8 cellular contexts compared by ENCODE assay signal in genomic region chr12:25051583-25052190, GRCh38.
DNase-seq lines count a peak whose midpoint lies in the region; ATAC-seq, FAIRE-seq and TF ChIP-seq lines count a peak whose summit lies in the region.

No MANE protein-coding gene starts in this region.

- H3K27me3 ChIP-seq in K562 (ENCODE audit: control insufficient read depth in 2 of 2, insufficient read depth in 2 of 2, low read length in 2 of 2), result peaks cover 3 to 4% of the 10 kb centered on the region in 2 experiments; a peak in 2 of 5 replicates

- no peaks in the 10 kb centered on the region for H4K20me1 ChIP-seq in K562 (replicated peaks; ENCODE audit: control insufficient read depth, insufficient read depth, low read length)

- CTCF ChIA-PET in K562 (lab: Yijun Ruan, JAX; ENCODE audit: low intra/inter-chr PET ratio), result no interaction called here
- CTCF ChIA-PET in HEK293T (lab: Yijun Ruan, JAX), result interaction anchor here (0.6 kb wide), 2 partner anchors 325 to 1181 kb away, joined by 3 to 4 read pairs; no protein-coding TSS in a partner anchor

- peak overlapping the region; percentile 41; the same call in 1 of the 3 replicates for H3K27ac ChIP-seq in K562 (ENCODE audit: extremely low read depth, low read depth, low read length)

- in situ Hi-C loops in K562 (cut with MboI), result no loop called here

- H3K4me2 ChIP-seq in K562 (ENCODE audit: insufficient read depth, low read length), result peak overlapping the region; percentile 19

- H3K9me3 ChIP-seq in K562 (replicated peaks; ENCODE audit: control insufficient read depth, insufficient read depth, low read depth, low read length), result no peaks in the 10 kb centered on the region

- intact Hi-C loops in K562 (cut with micrococcal nuclease), result loop anchor here (10.0 kb wide), 1 partner anchor 63 kb away; no protein-coding TSS in a partner anchor

- no peaks in the 10 kb centered on the region; a peak in 2 of 5 replicates for H3K4me1 ChIP-seq in K562 (replicated peaks in 1 of 2; ENCODE audit: control insufficient read depth in 2 of 2, insufficient read depth in 2 of 2, low read length in 2 of 2)

- TF ChIP-seq CTCF in K562 (IDR thresholded peaks at IDR 0.05 in 2 of 3, conservative IDR thresholded peaks at IDR 0.05 in 1 of 3; ENCODE audit: insufficient read depth in 2 of 3, low read depth in 1 of 3, low read length in 3 of 3), result no peak

- H3K4me3 ChIP-seq in K562, result no peak overlapping the region

- no peak for TF ChIP-seq RAD21 in K562 (CRISPR knock-in tag; conservative IDR thresholded peaks at IDR 0.05 in 1 of 2, IDR thresholded peaks at IDR 0.05 in 1 of 2)

- TF ChIP-seq POLR2A in K562 (conservative IDR thresholded peaks at IDR 0.05), result no peak

- BruUV-seq in K562 (replicated peaks; lab: Mats Ljungman, UMichigan), result no TSS peak

- peak overlapping the region; percentile 74 for H2AFZ ChIP-seq in K562 (ENCODE audit: low read depth, low read length)

- POLR2A ChIA-PET in K562 (lab: Yijun Ruan, JAX) (interaction anchor here (0.6 to 1.4 kb wide), 3 partner anchors 16 to 141 kb away, joined by 3 read pairs; no protein-coding TSS in a partner anchor), HEK293T (lab: Yijun Ruan, JAX) (no interaction called here)

- DNase-seq in T follicular helper cell (ENCODE audit: low read depth) (peak; percentile 40), K562 (ENCODE audit: extremely low read depth in 1 of 4, low spot score in 3 of 4) (peak in 1 of 4 experiments; percentile 18), HEK293T (ENCODE audit: extremely low spot score) (no peak), OCI-M2 (lab: John Stamatoyannopoulos, UW; ENCODE audit: unreplicated experiment) (no peak), kidney glomerular epithelial cell (lab: John Stamatoyannopoulos, UW) (no peak)
- DNase-seq in stimulated activated CD4-positive, alpha-beta T cell treated with anti-CD3 and anti-CD28 coated beads, Interleukin-2, amount 100 ng/mL, for 24 hours, result peak; percentile 48 to 54

- H3K9me1 ChIP-seq in K562 (ENCODE audit: control insufficient read depth, insufficient read depth, low read length), result no peaks in the 10 kb centered on the region

- 2% methylated on average over 6 of the region's 6 CpGs for WGBS in K562 (ENCODE audit: insufficient coverage, low coverage, missing lambda C conversion rate)

- TF ChIP-seq EP300 in K562 (IDR thresholded peaks at IDR 0.05; ENCODE audit: low read length), result no peak

- no peak overlapping the region for H3K9ac ChIP-seq in K562 (ENCODE audit: insufficient read depth in 1 of 2, low read depth in 2 of 2, low read length in 2 of 2)

- no peak for FAIRE-seq in K562 (lab: Jason Lieb, UNC)

- ATAC-seq in GM18873 (IDR thresholded peaks at IDR 0.05; ENCODE audit: low FRiP score, unreplicated experiment) (peak; percentile 54), HG02981 (IDR thresholded peaks at IDR 0.05; ENCODE audit: unreplicated experiment) (peak; percentile 60), K562 (peak; percentile 47)

- H3K79me2 ChIP-seq in K562 (ENCODE audit: control insufficient read depth, insufficient read depth, low read length), result no peaks in the 10 kb centered on the region

- no peaks in the 10 kb centered on the region for H3K36me3 ChIP-seq in K562 (ENCODE audit: control insufficient read depth, insufficient read depth, low read length)

TF ChIP-seq in K562, 482 proteins besides CTCF, POLR2A, EP300 and RAD21 (continues in another document):
- TF ChIP-seq ZNF561 (CRISPR knock-in tag; conservative IDR thresholded peaks at IDR 0.05), result no peak
- no peak for TF ChIP-seq ZNF143 (CRISPR knock-in tag; IDR thresholded peaks at IDR 0.05)
- TF ChIP-seq USF1 (CRISPR knock-in tag; IDR thresholded peaks at IDR 0.05), result peak; percentile 67
- 0 out of 2 replicates have a peak, but pooled peaks have one; percentile 44 for TF ChIP-seq KAT7 (CRISPR knock-in tag; IDR thresholded peaks at IDR 0.05; ENCODE audit: borderline replicate concordance)
- TF ChIP-seq CCNT2 (IDR thresholded peaks at IDR 0.05; ENCODE audit: borderline replicate concordance, extremely low read depth, insufficient read length, low read depth, low read length), result no peak
- TF ChIP-seq PKNOX1 (IDR thresholded peaks at IDR 0.05), result peak; percentile 84
- TF ChIP-seq GABPB1 (CRISPR knock-in tag; IDR thresholded peaks at IDR 0.05), result peak; percentile 46; the same call in 1 of the 2 replicates

TF ChIP-seq in HEK293T, 16 proteins besides CTCF, POLR2A, EP300 and RAD21:
- TF ChIP-seq ZNF384 (IDR thresholded peaks at IDR 0.05), result no peak
- no peak for TF ChIP-seq SP1 (IDR thresholded peaks at IDR 0.05)
- TF ChIP-seq SUZ12 (IDR thresholded peaks at IDR 0.05), result no peak
- TF ChIP-seq FOXM1 (IDR thresholded peaks at IDR 0.05; ENCODE audit: borderline replicate concordance), result no peak
- no peak for TF ChIP-seq TARDBP (IDR thresholded peaks at IDR 0.05)
- TF ChIP-seq HDGF (IDR thresholded peaks at IDR 0.05; ENCODE audit: borderline replicate concordance), result no peak
- TF ChIP-seq LEF1 (IDR thresholded peaks at IDR 0.05; ENCODE audit: borderline replicate concordance), result no peak
- TF ChIP-seq ARNT (IDR thresholded peaks at IDR 0.05), result no peak
- no peak for TF ChIP-seq BHLHE40 (IDR thresholded peaks at IDR 0.05; ENCODE audit: borderline replicate concordance)
- no peak for TF ChIP-seq NFRKB (IDR thresholded peaks at IDR 0.05)
- TF ChIP-seq CTBP1 (IDR thresholded peaks at IDR 0.05; ENCODE audit: borderline replicate concordance), result no peak
- TF ChIP-seq L3MBTL2 (conservative IDR thresholded peaks at IDR 0.05), result no peak
- no peak for TF ChIP-seq FOXA1 (IDR thresholded peaks at IDR 0.05)
- no peak for TF ChIP-seq ELF4 (IDR thresholded peaks at IDR 0.05)
TF ChIP-seq in HEK293T: peak in this region for 0.

Comparison
In these comparisons a context has a peak if more than half of its experiments do, and no peak if none do; other contexts are left out.
1. DNase-seq: peak in T follicular helper cell (single experiment) and stimulated activated CD4-positive, alpha-beta T cell treated with anti-CD3 and anti-CD28 coated beads, Interleukin-2, amount 100 ng/mL, for 24 hours (2 of 2); none in HEK293T (single experiment), OCI-M2 (single experiment) and kidney glomerular epithelial cell (single experiment).
2. Peak in every context shown above with its lines, with median percentiles within 50 percentile points of each other: ATAC-seq.